14 cellular contexts compared by ENCODE assay signal in the genomic region with DNA sequence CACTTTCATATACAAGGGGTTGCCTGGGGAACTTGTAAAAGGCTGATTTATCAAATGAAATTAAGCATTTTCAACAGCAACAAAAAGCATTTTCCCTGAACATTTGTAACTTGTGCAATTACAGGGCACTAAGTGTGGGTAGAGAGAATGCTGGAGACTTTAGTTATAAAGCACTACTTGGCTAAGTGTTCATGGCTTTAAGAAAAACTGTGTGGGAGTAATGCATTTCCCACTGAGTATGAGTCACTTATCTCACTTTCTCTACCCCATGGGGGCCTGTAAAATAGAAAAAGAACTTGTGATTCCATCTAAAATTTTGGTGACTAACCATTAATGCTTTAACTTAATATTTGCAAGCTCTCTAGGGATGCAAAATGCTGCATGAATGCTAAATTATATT.
DNase-seq lines count a peak whose midpoint lies in the region; ATAC-seq, FAIRE-seq and TF ChIP-seq lines count a peak whose summit lies in the region.
"Had no signal": no experiment of that assay in that cellular context is flagged by ENCODE, and none has a peak within 500 bp of the region (broad histone marks: within the 10 kb centered on the region; RNA-seq: fewer than 3 reads in every experiment).

No MANE protein-coding gene starts in this region.

- H3K36me3 Mint-ChIP-seq in astrocyte (ENCODE audit: low read depth, unreplicated experiment): no peaks in the 10 kb centered on the region
- no peaks in the 10 kb centered on the region for H3K36me3 Mint-ChIP-seq in WTC11
- H3K36me3 Mint-ChIP-seq: neural progenitor cell had no signal

- POLR2A ChIA-PET in WTC11 (lab: Charles Lee): no interaction called here

- CTCF ChIA-PET in WTC11 (lab: Charles Lee): no interaction called here

- TF ChIP-seq CTCF in astrocyte (IDR thresholded peaks at IDR 0.05; ENCODE audit: insufficient read depth, low read depth, low read length): no peak
- TF ChIP-seq CTCF in retinal pigment epithelial cell (conservative IDR thresholded peaks at IDR 0.05; ENCODE audit: low read depth, low read length): no peak
- TF ChIP-seq CTCF in WTC11 (IDR thresholded peaks at IDR 0.05): no peak

- H3K27me3 Mint-ChIP-seq in astrocyte (ENCODE audit: low read depth, unreplicated experiment): peaks cover 5% of the 10 kb centered on the region
- no peaks in the 10 kb centered on the region for H3K27me3 Mint-ChIP-seq in WTC11 (ENCODE audit: low read depth)
- H3K27me3 Mint-ChIP-seq: activated B cell treated with CpG ODN at 0.5 μM for 24 hours had no signal

- FAIRE-seq in astrocyte (lab: Jason Lieb, UNC): no peak

- H3K4me3 ChIP-seq in astrocyte (ENCODE audit: insufficient read depth, low read depth, low read length): no peak overlapping the region
- no peak overlapping the region for H3K4me3 ChIP-seq in retinal pigment epithelial cell (ENCODE audit: low read length)
- H3K4me3 ChIP-seq: neural progenitor cell, tibial artery had no signal

- no peaks in the 10 kb centered on the region for H3K36me3 ChIP-seq in astrocyte (ENCODE audit: insufficient read depth, low read length)
- H3K36me3 ChIP-seq: neural progenitor cell, tibial artery had no signal

- no peak overlapping the region for H3K9ac ChIP-seq in astrocyte (ENCODE audit: low read length)
- H3K9ac ChIP-seq: neural progenitor cell had no signal

- no peaks in the 10 kb centered on the region for H3K4me1 ChIP-seq in astrocyte (ENCODE audit: insufficient read depth, low read length)
- H3K4me1 ChIP-seq: neural progenitor cell, tibial artery had no signal

- H3K4me2 ChIP-seq in astrocyte (ENCODE audit: low read length): no peak overlapping the region
- H3K4me2 ChIP-seq: neural progenitor cell had no signal

- H4K20me1 ChIP-seq in astrocyte (ENCODE audit: insufficient read depth, low read length): no peaks in the 10 kb centered on the region

- peak; percentile 60 for DNase-seq in astrocyte (ENCODE audit: low read depth)
- DNase-seq in retinal pigment epithelial cell (ENCODE audit: low read depth): peak; percentile 26
- DNase-seq in NCI-H524 (lab: John Stamatoyannopoulos, UW): no peak
- no peak for DNase-seq in left colon
- DNase-seq in nucleus accumbens (lab: John Stamatoyannopoulos, UW): no peak
- DNase-seq in WTC11 (ENCODE audit: low spot score): no peak
- DNase-seq: activated B cell treated with CpG ODN at 0.5 μM for 24 hours; activated gamma-delta T cell treated with Interleukin-2 at 50 U/mL for 16 hours; effector CD4-positive, alpha-beta T cell; EL; tibial artery had no signal

- ATAC-seq in GM18870 (IDR thresholded peaks at IDR 0.05; ENCODE audit: unreplicated experiment) (peak; percentile 61), HG02852 (IDR thresholded peaks at IDR 0.05; ENCODE audit: unreplicated experiment) (peak; percentile 63), left colon (no peak), WTC11 (no peak)

- H3K27ac ChIP-seq in astrocyte (ENCODE audit: low read depth, low read length): no peak overlapping the region
- H3K27ac ChIP-seq: neural progenitor cell, tibial artery had no signal

- intact Hi-C loops in left colon (cut with DNase I, micrococcal nuclease): no loop called here

- H3K9me3 Mint-ChIP-seq in astrocyte (ENCODE audit: unreplicated experiment): peaks cover 3% of the 10 kb centered on the region
- H3K9me3 Mint-ChIP-seq in WTC11: peaks cover 37% of the 10 kb centered on the region

- H3K79me2 ChIP-seq in astrocyte (ENCODE audit: insufficient read depth, low read length): no peaks in the 10 kb centered on the region

- H3K9me3 ChIP-seq in astrocyte (ENCODE audit: insufficient read depth, low read depth, low read length): no peaks in the 10 kb centered on the region

- H3K4me1 Mint-ChIP-seq in astrocyte (ENCODE audit: low read depth, unreplicated experiment) (peaks cover 11% of the 10 kb centered on the region), WTC11 (peaks cover 5% of the 10 kb centered on the region; the same call in 1 of the 2 replicates)
- H3K4me1 Mint-ChIP-seq: activated B cell treated with CpG ODN at 0.5 μM for 24 hours had no signal

- H3K4me3 Mint-ChIP-seq in astrocyte (ENCODE audit: unreplicated experiment) (no peak overlapping the region), WTC11 (no peak overlapping the region)
- H3K4me3 Mint-ChIP-seq: activated B cell treated with CpG ODN at 0.5 μM for 24 hours, neural progenitor cell had no signal

- peak overlapping the region; percentile 26 for H3K27ac Mint-ChIP-seq in astrocyte (ENCODE audit: unreplicated experiment)
- no peak overlapping the region for H3K27ac Mint-ChIP-seq in WTC11
- H3K27ac Mint-ChIP-seq: activated B cell treated with CpG ODN at 0.5 μM for 24 hours, neural progenitor cell had no signal

- no peak overlapping the region for H2AFZ ChIP-seq in astrocyte (ENCODE audit: low read depth, low read length)
- H2AFZ ChIP-seq: neural progenitor cell had no signal

- H3K27me3 ChIP-seq in astrocyte (ENCODE audit: insufficient read depth, low read length): no peaks in the 10 kb centered on the region
- H3K27me3 ChIP-seq: neural progenitor cell, tibial artery had no signal

TF ChIP-seq in WTC11, 78 proteins besides CTCF, POLR2A, EP300 and RAD21:
- TF ChIP-seq ATF1 (CRISPR knock-in tag; IDR thresholded peaks at IDR 0.05): no peak

Comparison
In these comparisons a context has a peak if more than half of its experiments do, and no peak if none do; other contexts are left out.
1. ATAC-seq: peak in GM18870 (single experiment) and HG02852 (single experiment); none in left colon (single experiment) and WTC11 (single experiment).
2. DNase-seq: peak in astrocyte (single experiment) and retinal pigment epithelial cell (single experiment); none in NCI-H524 (0 of 2), left colon (0 of 2), nucleus accumbens (0 of 56) and WTC11 (single experiment).